ENCODE assay signal across 8 cellular contexts in genomic region chr12:123252365-123252764, GRCh38. TPM values are rescaled to one million over a fixed set of nuclear protein-coding genes. Genes with fewer than 3 reads are reported as not detected.
DNase-seq lines count a peak whose midpoint lies in the region; ATAC-seq and TF ChIP-seq lines count a peak whose summit lies in the region.
"Not testable (repeated sequence)": the region's sequence is repeated elsewhere in the genome, so short reads cannot be mapped to it uniquely, and the experiment has no call there.

No MANE protein-coding gene starts in this region.

- TF ChIP-seq EP300 in transverse colon (IDR thresholded peaks at IDR 0.05; ENCODE audit: low read depth), result not testable (repeated sequence)

- TF ChIP-seq POLR2A in esophagus squamous epithelium (IDR thresholded peaks at IDR 0.05); transverse colon (IDR thresholded peaks at IDR 0.05): not testable (repeated sequence)

- H3K4me1 ChIP-seq in esophagus squamous epithelium, result peaks cover 25 to 62% (median 33%) of the 10 kb centered on the region in 3 donors
- H3K4me1 ChIP-seq in psoas muscle, result peaks cover 24% of the 10 kb centered on the region
- peaks cover 15 to 32% (median 21%) of the 10 kb centered on the region in 4 donors for H3K4me1 ChIP-seq in transverse colon

- H3K36me3 Mint-ChIP-seq in activated T-cell treated with anti-CD3 and anti-CD28 coated beads, Interleukin-2, amount 50 U/mL, for 24 hours (ENCODE audit: low read depth), result peaks cover 82% of the 10 kb centered on the region

- DNase-seq in NCI-H1092 treated with DMSO at 0.1 percent for 48 hours (lab: John Stamatoyannopoulos, UW) (peak; percentile 22), NCI-H345 (lab: John Stamatoyannopoulos, UW) (peak; percentile 14), NCI-H82 (lab: John Stamatoyannopoulos, UW) (peak; percentile 93)
- DNase-seq in activated T-cell treated with anti-CD3 and anti-CD28 coated beads, Interleukin-2, amount 50 U/mL, for 24 hours; esophagus squamous epithelium (lab: John Stamatoyannopoulos, UW); psoas muscle; transverse colon: not testable (repeated sequence)

- H3K9me3 Mint-ChIP-seq in activated T-cell treated with anti-CD3 and anti-CD28 coated beads, Interleukin-2, amount 50 U/mL, for 24 hours, result not testable (repeated sequence)

- H3K4me1 Mint-ChIP-seq in activated T-cell treated with anti-CD3 and anti-CD28 coated beads, Interleukin-2, amount 50 U/mL, for 24 hours (ENCODE audit: low read depth), result peaks cover 58% of the 10 kb centered on the region

- in situ Hi-C loops in transverse colon (cut with MboI; ENCODE audit: low pct_ligation_motif_present in 1 of 4, low pct_unique_long_range_greater_than_20kb in 1 of 4, low sequenced_read_pairs in 3 of 4), result not testable (repeated sequence)

- intact Hi-C loops in esophagus squamous epithelium (cut with DNase I); psoas muscle (cut with DNase I); transverse colon (cut with DNase I; ENCODE audit: low total_unique reads): not testable (repeated sequence)

- H3K36me3 ChIP-seq in esophagus squamous epithelium, result peaks cover 13 to 59% (median 18%) of the 10 kb centered on the region in 3 donors
- peaks cover 0 to 46% of the 10 kb centered on the region in 2 donors for H3K36me3 ChIP-seq in psoas muscle (ENCODE audit: insufficient read depth in 1 of 2, low read depth in 1 of 2)
- H3K36me3 ChIP-seq in transverse colon, result peaks cover 0 to 15% (median 4%) of the 10 kb centered on the region in 4 donors

- TF ChIP-seq CTCF in 22Rv1 (IDR thresholded peaks at IDR 0.05); esophagus squamous epithelium (IDR thresholded peaks at IDR 0.05); psoas muscle (IDR thresholded peaks at IDR 0.05); transverse colon (IDR thresholded peaks at IDR 0.05): not testable (repeated sequence)

- H3K9me3 ChIP-seq in esophagus squamous epithelium, psoas muscle, transverse colon: not testable (repeated sequence)

- WGBS in esophagus squamous epithelium, 2 donors, result 48 to 67% methylated on average over 4 to 8 of the region's 9 CpGs
- whole genome bisulfite sequencing in psoas muscle, 3 donors, result 50 to 66% (median 56%) methylated on average over 9 of the region's 9 CpGs
- 35 to 78% methylated on average over 3 to 9 of the region's 9 CpGs for WGBS in transverse colon (ENCODE audit: low coverage in 1 of 2), 2 donors

- not testable (repeated sequence) for H3K27me3 Mint-ChIP-seq in activated T-cell treated with anti-CD3 and anti-CD28 coated beads, Interleukin-2, amount 50 U/mL, for 24 hours

- not testable (repeated sequence) for H3K4me3 Mint-ChIP-seq in activated T-cell treated with anti-CD3 and anti-CD28 coated beads, Interleukin-2, amount 50 U/mL, for 24 hours

- H3K27ac Mint-ChIP-seq in activated T-cell treated with anti-CD3 and anti-CD28 coated beads, Interleukin-2, amount 50 U/mL, for 24 hours, result peak overlapping the region; percentile 87

- ATAC-seq in psoas muscle, result not testable (repeated sequence)

- H3K27ac ChIP-seq in 22Rv1 (peak overlapping the region; percentile 86), esophagus squamous epithelium (peak overlapping the region in 3 of 4 donors; percentile 78 to 89 (median 87)), psoas muscle (peak overlapping the region; percentile 57), transverse colon (peak overlapping the region; percentile 81 to 85 (median 82))

- H3K27me3 ChIP-seq in esophagus squamous epithelium; psoas muscle (ENCODE audit: insufficient read depth in 3 of 3, low read length in 2 of 3); transverse colon: not testable (repeated sequence)

- H3K4me3 ChIP-seq in esophagus squamous epithelium, psoas muscle, transverse colon: not testable (repeated sequence)

RNA-seq across cellular contexts. Expression of gene MTRFR, which starts 19.1 kb away (rescaled TPM):
- total RNA-seq in esophagus squamous epithelium, result 10 to 100 TPM in 1 of 4 donors, 1 to 10 TPM in 3; 5.3 to 11.4 (median 7.2) TPM
- total RNA-seq in psoas muscle, result 1 to 10 TPM; 7.3 to 9.9 (median 8.6) TPM
- 10 to 100 TPM in 1 of 3 donors, 1 to 10 TPM in 2; 6.4 to 10.9 (median 7.1) TPM for polyA plus RNA-seq in psoas muscle
- 10 to 100 TPM in 2 of 4 donors, 1 to 10 TPM in 2; 3.6 to 19.2 (median 9.7) TPM for total RNA-seq in transverse colon

RNA-seq across cellular contexts. Expression of gene CDK2AP1, which starts 19.3 kb away (rescaled TPM):
- 100 to 1,000 TPM in 3 of 4 donors, 10 to 100 TPM in 1; 82.0 to 174 (median 116) TPM for total RNA-seq in esophagus squamous epithelium
- total RNA-seq in psoas muscle, result 10 to 100 TPM; 47.6 to 63.9 (median 55.1) TPM
- 100 to 1,000 TPM in 1 of 3 donors, 10 to 100 TPM in 2; 31.8 to 143 (median 67.3) TPM for polyA plus RNA-seq in psoas muscle
- total RNA-seq in transverse colon, result 10 to 100 TPM; 14.2 to 60.5 (median 45.6) TPM

RNA-seq across cellular contexts. Expression of gene MPHOSPH9, which starts 19.4 kb away (rescaled TPM):
- total RNA-seq in esophagus squamous epithelium, result 10 to 100 TPM; 17.0 to 43.8 (median 22.1) TPM
- total RNA-seq in psoas muscle, result 10 to 100 TPM in 3 of 4 donors, 1 to 10 TPM in 1; 8.7 to 14.4 (median 12.7) TPM
- polyA plus RNA-seq in psoas muscle, result 1 to 10 TPM; 3.2 to 5.8 (median 3.2) TPM
- 10 to 100 TPM; 15.6 to 90.9 (median 40.7) TPM for total RNA-seq in transverse colon
